Comparison of ENCODE assay signal across 1 cellular context in genomic region chr14:74425525-74426201, GRCh38.
TF ChIP-seq lines count a peak whose summit lies in the region.

No MANE protein-coding gene starts in this region.

TF ChIP-seq in HepG2, 621 proteins besides CTCF, POLR2A, EP300 and RAD21 (continued from another document and continues in another):
- TF ChIP-seq SP1 (IDR thresholded peaks at IDR 0.05): no peak
- TF ChIP-seq SP1 (CRISPR knock-in tag; IDR thresholded peaks at IDR 0.05): no peak
- peak; percentile 77; the same call in 1 of the 2 replicates for TF ChIP-seq MLXIP (CRISPR knock-in tag; IDR thresholded peaks at IDR 0.05; ENCODE audit: borderline replicate concordance)
- TF ChIP-seq ATF6 (CRISPR knock-in tag; conservative IDR thresholded peaks at IDR 0.05): no peak
- peak; percentile 31; the same call in 1 of the 2 replicates for TF ChIP-seq ZNF547 (CRISPR knock-in tag; IDR thresholded peaks at IDR 0.05)
- no peak for TF ChIP-seq HCFC1 (IDR thresholded peaks at IDR 0.05; ENCODE audit: low read depth, low read length)
- no peak for TF ChIP-seq NKX3-1 (CRISPR knock-in tag; IDR thresholded peaks at IDR 0.05)
- no peak for TF ChIP-seq ZNF121 (CRISPR knock-in tag; IDR thresholded peaks at IDR 0.05)
- no peak for TF ChIP-seq ZNF552 (CRISPR knock-in tag; IDR thresholded peaks at IDR 0.05; ENCODE audit: borderline replicate concordance)
- no peak for TF ChIP-seq USF2 (IDR thresholded peaks at IDR 0.05; ENCODE audit: low read depth, low read length)
- TF ChIP-seq USF2 (CRISPR knock-in tag; IDR thresholded peaks at IDR 0.05; ENCODE audit: borderline replicate concordance): no peak
- TF ChIP-seq MEIS2 (CRISPR knock-in tag; IDR thresholded peaks at IDR 0.05): peak; percentile 88
- no peak for TF ChIP-seq ZNF33A (CRISPR knock-in tag; IDR thresholded peaks at IDR 0.05; ENCODE audit: borderline replicate concordance)
- TF ChIP-seq ZNF572 (CRISPR knock-in tag; IDR thresholded peaks at IDR 0.05): no peak
- no peak for TF ChIP-seq AHDC1 (CRISPR knock-in tag; IDR thresholded peaks at IDR 0.05; ENCODE audit: borderline replicate concordance)
- TF ChIP-seq MLX (CRISPR knock-in tag; IDR thresholded peaks at IDR 0.05): no peak
- TF ChIP-seq AHR (CRISPR knock-in tag; IDR thresholded peaks at IDR 0.05): no peak
- TF ChIP-seq ZNF20 (CRISPR knock-in tag; IDR thresholded peaks at IDR 0.05): no peak
- TF ChIP-seq ZSCAN20 (CRISPR knock-in tag; IDR thresholded peaks at IDR 0.05; ENCODE audit: borderline replicate concordance): peak; percentile 86
- no peak for TF ChIP-seq ZNF138 (CRISPR knock-in tag; IDR thresholded peaks at IDR 0.05; ENCODE audit: low read depth)
- TF ChIP-seq MTF2 (CRISPR knock-in tag; IDR thresholded peaks at IDR 0.05; ENCODE audit: borderline replicate concordance): no peak
- TF ChIP-seq ADNP (CRISPR knock-in tag; IDR thresholded peaks at IDR 0.05): no peak
- no peak for TF ChIP-seq ZNF672 (CRISPR knock-in tag; IDR thresholded peaks at IDR 0.05)
- no peak for TF ChIP-seq E2F5 (CRISPR knock-in tag; conservative IDR thresholded peaks at IDR 0.05)
- no peak for TF ChIP-seq PPARG (CRISPR knock-in tag; conservative IDR thresholded peaks at IDR 0.05)
- no peak for TF ChIP-seq DNMT1 (CRISPR knock-in tag; IDR thresholded peaks at IDR 0.05)
- no peak for TF ChIP-seq GZF1 (CRISPR knock-in tag; IDR thresholded peaks at IDR 0.05)
- no peak for TF ChIP-seq SRSF1 (optimal IDR thresholded peaks at IDR 0.05; ENCODE audit: low read depth, low read length)
- TF ChIP-seq ZNF546 (CRISPR knock-in tag; conservative IDR thresholded peaks at IDR 0.05): 0 out of 2 replicates have a peak, but pooled peaks have one; percentile 43
- no peak for TF ChIP-seq ZNF784 (CRISPR knock-in tag; IDR thresholded peaks at IDR 0.05; ENCODE audit: borderline replicate concordance)
- no peak for TF ChIP-seq CAMTA2 (CRISPR knock-in tag; IDR thresholded peaks at IDR 0.05; ENCODE audit: borderline replicate concordance)
- TF ChIP-seq ZNF713 (CRISPR knock-in tag; IDR thresholded peaks at IDR 0.05): no peak
- peak; percentile 30; the same call in 1 of the 2 replicates for TF ChIP-seq RARA (CRISPR knock-in tag; IDR thresholded peaks at IDR 0.05)
- TF ChIP-seq ZNF18 (CRISPR knock-in tag; IDR thresholded peaks at IDR 0.05; ENCODE audit: insufficient replicate concordance): no peak
- no peak for TF ChIP-seq DMAP1 (CRISPR knock-in tag; IDR thresholded peaks at IDR 0.05)
- TF ChIP-seq HOXD1 (CRISPR knock-in tag; IDR thresholded peaks at IDR 0.05): no peak
- no peak for TF ChIP-seq ZNF772 (CRISPR knock-in tag; IDR thresholded peaks at IDR 0.05)
- TF ChIP-seq ZGPAT (CRISPR knock-in tag; IDR thresholded peaks at IDR 0.05): no peak
- TF ChIP-seq HES4 (CRISPR knock-in tag; IDR thresholded peaks at IDR 0.05; ENCODE audit: borderline replicate concordance): peak; percentile 74; the same call in 1 of the 2 replicates
- TF ChIP-seq ZNF562 (CRISPR knock-in tag; IDR thresholded peaks at IDR 0.05; ENCODE audit: borderline replicate concordance): no peak
- no peak for TF ChIP-seq MAFK (conservative IDR thresholded peaks at IDR 0.05 in 1 of 2, IDR thresholded peaks at IDR 0.05 in 1 of 2; ENCODE audit: low read length in 2 of 2)
- no peak for TF ChIP-seq RBM39 (IDR thresholded peaks at IDR 0.05; ENCODE audit: low read depth, low read length, poor library complexity, severe bottlenecking)
- TF ChIP-seq ZNF761 (CRISPR knock-in tag; conservative IDR thresholded peaks at IDR 0.05): no peak
- no peak for TF ChIP-seq SPEN (CRISPR knock-in tag; IDR thresholded peaks at IDR 0.05; ENCODE audit: low read depth)
- TF ChIP-seq CENPT (CRISPR knock-in tag; IDR thresholded peaks at IDR 0.05; ENCODE audit: low read depth): 0 out of 2 replicates have a peak, but pooled peaks have one; percentile 41
- TF ChIP-seq REPIN1 (CRISPR knock-in tag; IDR thresholded peaks at IDR 0.05; ENCODE audit: borderline replicate concordance, low read depth): no peak
- no peak for TF ChIP-seq ZNF788 (CRISPR knock-in tag; IDR thresholded peaks at IDR 0.05; ENCODE audit: borderline replicate concordance)
- TF ChIP-seq SMARCE1 (IDR thresholded peaks at IDR 0.05; ENCODE audit: borderline replicate concordance): no peak
